Comparison of ENCODE assay signal across 21 cellular contexts in the genomic region with DNA sequence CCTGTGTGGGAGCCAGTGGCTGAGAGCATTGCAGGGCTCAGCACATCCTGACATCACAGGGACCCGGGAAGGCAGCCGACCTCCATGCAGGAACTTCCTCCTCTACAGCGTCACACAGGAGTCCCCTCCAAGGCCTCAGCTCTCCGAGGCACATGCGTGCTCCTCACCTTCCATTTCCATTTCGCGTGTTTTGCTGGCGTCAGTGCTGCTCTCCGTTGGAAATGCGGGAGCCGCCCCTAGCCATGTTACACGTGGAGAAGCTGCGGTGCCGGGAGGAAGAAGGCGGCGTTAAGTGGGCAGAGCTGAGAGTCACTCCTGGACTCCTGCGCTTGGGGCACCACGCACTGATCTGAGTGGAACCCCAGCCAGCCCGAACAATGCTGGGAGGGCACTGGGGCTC. TPM values are rescaled to one million over a fixed set of nuclear protein-coding genes. Genes with fewer than 3 reads are reported as not detected.
DNase-seq lines count a peak whose midpoint lies in the region; ATAC-seq and TF ChIP-seq lines count a peak whose summit lies in the region.
"Had no signal": no experiment of that assay in that cellular context is flagged by ENCODE, and none has a peak within 500 bp of the region (broad histone marks: within the 10 kb centered on the region; RNA-seq: fewer than 3 reads in every experiment).

No MANE protein-coding gene starts in this region.

- no peak for TF ChIP-seq CTCF in left ventricle myocardium inferior (IDR thresholded peaks at IDR 0.05; ENCODE audit: borderline replicate concordance)
- no peak for TF ChIP-seq CTCF in hepatocyte (IDR thresholded peaks at IDR 0.05; ENCODE audit: poor library complexity)
- no peak for TF ChIP-seq CTCF in uterus (IDR thresholded peaks at IDR 0.05)

- H3K27ac ChIP-seq in left ventricle myocardium inferior (replicated peaks) (peak overlapping the region; percentile 77), hepatocyte (peak overlapping the region; percentile 78), rectal smooth muscle tissue (ENCODE audit: low read depth, low read length) (peak overlapping the region; percentile 78), uterus (peak overlapping the region; percentile 78 to 80)

- no peak overlapping the region for H3K4me3 ChIP-seq in left ventricle myocardium inferior
- no peak overlapping the region for H3K4me3 ChIP-seq in hepatocyte
- H3K4me3 ChIP-seq in rectal smooth muscle tissue (ENCODE audit: low read length): peak overlapping the region; percentile 19
- H3K4me3 ChIP-seq in uterus: no peak overlapping the region
- H3K4me3 ChIP-seq: lung had no signal

- H4K20me1 ChIP-seq in hepatocyte (ENCODE audit: insufficient read depth, poor library complexity, severe bottlenecking): no peaks in the 10 kb centered on the region

- H3K79me2 ChIP-seq in hepatocyte: no peaks in the 10 kb centered on the region

- H3K9me3 ChIP-seq in left ventricle myocardium inferior (replicated peaks): no peaks in the 10 kb centered on the region
- H3K9me3 ChIP-seq in hepatocyte (ENCODE audit: low read depth): no peaks in the 10 kb centered on the region
- no peaks in the 10 kb centered on the region for H3K9me3 ChIP-seq in uterus

- H3K36me3 ChIP-seq in left ventricle myocardium inferior (no peaks in the 10 kb centered on the region), hepatocyte (replicated peaks; ENCODE audit: insufficient read depth, low read depth) (no peaks in the 10 kb centered on the region), rectal smooth muscle tissue (ENCODE audit: control insufficient read depth, insufficient read depth, low read length) (no peaks in the 10 kb centered on the region), uterus (no peaks in the 10 kb centered on the region)

- TF ChIP-seq POLR2A in uterus (IDR thresholded peaks at IDR 0.05): no peak

- H3K4me2 ChIP-seq in hepatocyte: no peak overlapping the region

- H3K9me2 ChIP-seq in hepatocyte (replicated peaks; ENCODE audit: insufficient read depth): no peaks in the 10 kb centered on the region

- H3K4me1 ChIP-seq in left ventricle myocardium inferior (peaks cover 7% of the 10 kb centered on the region), hepatocyte (ENCODE audit: insufficient read depth) (peaks cover 6% of the 10 kb centered on the region), rectal smooth muscle tissue (ENCODE audit: control insufficient read depth, insufficient read depth, low read length) (peaks cover 6% of the 10 kb centered on the region), uterus (no peaks in the 10 kb centered on the region)

- H2AFZ ChIP-seq in hepatocyte: no peak overlapping the region

- H3K27me3 ChIP-seq in left ventricle myocardium inferior (ENCODE audit: low read depth) (no peaks in the 10 kb centered on the region), hepatocyte (no peaks in the 10 kb centered on the region), rectal smooth muscle tissue (ENCODE audit: control insufficient read depth, insufficient read depth, low read length) (no peaks in the 10 kb centered on the region), uterus (no peaks in the 10 kb centered on the region)

- DNase-seq in left ventricle myocardium inferior: no peak
- DNase-seq in cardiac septum (ENCODE audit: low spot score): no peak
- no peak for DNase-seq in hepatocyte (ENCODE audit: low spot score)
- no peak for DNase-seq in uterus
- DNase-seq in iPS-NIHi11 (ENCODE audit: low spot score): no peak
- no peak for DNase-seq in NCI-H69 (lab: John Stamatoyannopoulos, UW)
- DNase-seq: activated B cell treated with CpG ODN at 0.5 μM for 24 hours; activated CD4-positive, alpha-beta memory T cell treated with anti-CD3 and anti-CD28 coated beads for 36 hours; activated gamma-delta T cell; activated T-cell treated with anti-CD3 and anti-CD28 coated beads for 4 hours; GOT3; hypothalamus; Karpas-422; NCI-H1694 treated with DMSO at 0.1 percent for 48 hours; NCI-H748 treated with DMSO at 0.1 percent for 48 hours; SHP77 treated with DMSO at 0.1 percent for 48 hours; SW 1271 had no signal

- H3K9ac ChIP-seq in rectal smooth muscle tissue (ENCODE audit: low read length): no peak overlapping the region

- intact Hi-C loops in left ventricle myocardium inferior (cut with micrococcal nuclease): no loop called here
- intact Hi-C loops in cardiac septum (cut with DNase I): loop anchor here (2.0 kb wide), 1 partner anchor 42 kb away; no protein-coding TSS in a partner anchor
- intact Hi-C loops in uterus (cut with DNase I; ENCODE audit: low total_unique reads): no loop called here

- 97% methylated on average over 19 of the region's 19 CpGs for WGBS in hepatocyte (ENCODE audit: low lambda C conversion rate, missing lambda C conversion rate)

- no peak for ATAC-seq in GM21737 (IDR thresholded peaks at IDR 0.05; ENCODE audit: unreplicated experiment)
- ATAC-seq: stimulated activated memory B cell treated with anti-CD40 and anti-IgM and Interleukin-4, amounts not matched to agents 10 μg/mL and 1 μg/mL and 100 μg/mL, for 72 hours had no signal

RNA-seq across cellular contexts. Expression of gene CRISPLD2, which starts 25.2 kb away (rescaled TPM):
- 12.8 TPM for total RNA-seq in left ventricle myocardium inferior
- 16.3 TPM for total RNA-seq in cardiac septum
- total RNA-seq in hepatocyte: 253 and 281 TPM in 2 replicates
- 284 and 315 TPM in 2 replicates for polyA plus RNA-seq in hepatocyte
- 100 to 1,000 TPM; 108 to 441 (median 190) TPM for total RNA-seq in uterus
- total RNA-seq: activated B cell treated with CpG ODN at 0.5 μM for 24 hours had no signal
